8 cellular contexts compared by ENCODE assay signal in the genomic region with DNA sequence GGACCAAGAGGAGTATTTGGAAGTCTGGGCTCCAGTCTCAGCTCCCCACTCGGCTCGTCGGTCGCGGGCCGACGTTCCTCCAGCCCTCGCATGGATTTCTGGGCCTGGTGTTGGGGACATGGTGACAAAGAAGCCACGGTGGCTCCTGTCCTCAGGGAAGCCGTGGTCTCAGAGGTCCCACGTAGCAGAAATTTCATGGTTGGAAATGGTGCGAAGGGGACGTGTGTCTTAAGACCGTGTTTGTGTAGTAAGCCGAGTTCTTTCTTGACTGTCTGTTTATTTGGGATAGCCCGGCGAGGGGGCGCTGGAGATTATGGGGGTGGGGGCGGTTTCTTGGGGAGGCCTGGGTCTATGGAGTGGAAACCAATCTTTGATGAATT. TPM values are rescaled to one million over a fixed set of nuclear protein-coding genes. Genes with fewer than 3 reads are reported as not detected.
A peak's percentile ranks its signal among the peaks of the same experiment; 100 is the strongest.
DNase-seq lines count a peak whose midpoint lies in the region; ATAC-seq and TF ChIP-seq lines count a peak whose summit lies in the region.

No MANE protein-coding gene starts in this region.

- H3K27me3 ChIP-seq in iPS DF 6.9 (ENCODE audit: control insufficient read depth, insufficient read depth, low read length) = no peaks in the 10 kb centered on the region

- no peak for TF ChIP-seq CTCF in AG04449 (IDR thresholded peaks at IDR 0.05; ENCODE audit: insufficient read depth, low read length, missing control alignments)

- peaks cover 73% of the 10 kb centered on the region for H3K27me3 Mint-ChIP-seq in activated naive CD8-positive, alpha-beta T cell treated with anti-CD3 and anti-CD28 coated beads, Interleukin-2, amount 10 ng/mL, durations not matched to agents 7 days and 5 days

- no peaks in the 10 kb centered on the region for H3K36me3 ChIP-seq in iPS DF 6.9 (ENCODE audit: control insufficient read depth, insufficient read depth, low read length)

- H3K27ac ChIP-seq in iPS DF 6.9 (ENCODE audit: low read length) = no peak overlapping the region

- POLR2A ChIA-PET in AG04449 (lab: Yijun Ruan, JAX) = no interaction called here
- POLR2A ChIA-PET in activated naive CD8-positive, alpha-beta T cell treated with anti-CD3 and anti-CD28 coated beads, Interleukin-2, amount 10 ng/mL, durations not matched to agents 7 days and 5 days (lab: Charles Lee) = no interaction called here

- no peaks in the 10 kb centered on the region for H3K9me3 ChIP-seq in iPS DF 6.9 (ENCODE audit: control insufficient read depth, insufficient read depth, low read length)

- H3K9me3 Mint-ChIP-seq in activated naive CD8-positive, alpha-beta T cell treated with anti-CD3 and anti-CD28 coated beads, Interleukin-2, amount 10 ng/mL, durations not matched to agents 7 days and 5 days = no peaks in the 10 kb centered on the region
- H3K9me3 Mint-ChIP-seq in stimulated activated effector memory CD8-positive, alpha-beta T cell treated with anti-CD3 and anti-CD28 coated beads, Interleukin-12 subunit alpha, Interleukin-12 subunit beta, amount 100 ng/mL, for 72 hours = no peaks in the 10 kb centered on the region

- H3K4me3 ChIP-seq in AG04449 (ENCODE audit: low read depth, low read length) (peak overlapping the region; percentile 60), iPS DF 6.9 (ENCODE audit: low read length) (peak overlapping the region; percentile 41; the same call in 1 of the 2 replicates)

- H3K4me1 Mint-ChIP-seq in activated naive CD8-positive, alpha-beta T cell treated with anti-CD3 and anti-CD28 coated beads, Interleukin-2, amount 10 ng/mL, durations not matched to agents 7 days and 5 days = peaks cover 11% of the 10 kb centered on the region
- peaks cover 13% of the 10 kb centered on the region for H3K4me1 Mint-ChIP-seq in stimulated activated effector memory CD8-positive, alpha-beta T cell treated with anti-CD3 and anti-CD28 coated beads, Interleukin-12 subunit alpha, Interleukin-12 subunit beta, amount 100 ng/mL, for 72 hours

- H3K4me1 ChIP-seq in iPS DF 6.9 (ENCODE audit: control insufficient read depth, insufficient read depth, low read length) = peaks cover 2% of the 10 kb centered on the region; the same call in 1 of the 2 replicates

- peak; percentile 13 for ATAC-seq in GM21447 (IDR thresholded peaks at IDR 0.05; ENCODE audit: unreplicated experiment)
- no peak for ATAC-seq in activated naive CD8-positive, alpha-beta T cell treated with anti-CD3 and anti-CD28 coated beads, Interleukin-2, amount 10 ng/mL, durations not matched to agents 7 days and 5 days (ENCODE audit: low read depth)
- no peak for ATAC-seq in stimulated activated effector memory CD8-positive, alpha-beta T cell treated with anti-CD3 and anti-CD28 coated beads, Interleukin-12 subunit alpha, Interleukin-12 subunit beta, amount 100 ng/mL, for 72 hours

- DNase-seq in AG04449 (ENCODE audit: low read depth, low spot score) = no peak
- DNase-seq in activated naive CD8-positive, alpha-beta T cell treated with anti-CD3 and anti-CD28 coated beads, Interleukin-2, amount 10 ng/mL, durations not matched to agents 7 days and 5 days = no peak
- DNase-seq in iPS DF 6.9 (ENCODE audit: low read depth, low spot score) = no peak
- no peak for DNase-seq in stimulated activated effector memory CD8-positive, alpha-beta T cell treated with anti-CD3 and anti-CD28 coated beads, Interleukin-12 subunit alpha, Interleukin-12 subunit beta, amount 100 ng/mL, for 72 hours (ENCODE audit: low spot score in 2 of 2)
- DNase-seq in DMS153 (lab: John Stamatoyannopoulos, UW) = no peak
- DNase-seq in HCEC 1CT = no peak
- DNase-seq in NCI-H146 (lab: John Stamatoyannopoulos, UW) = no peak

- no CpG with 5 or more reads among the region's 19 CpGs for WGBS in iPS DF 6.9 (ENCODE audit: insufficient coverage, insufficient read length)

- CTCF ChIA-PET in AG04449 (lab: Yijun Ruan, JAX) = interaction anchor here (1.8 kb wide), 1 partner anchor 9 kb away, joined by 4 read pairs; no protein-coding TSS in a partner anchor

- peak overlapping the region; percentile 92 for H3K4me3 Mint-ChIP-seq in activated naive CD8-positive, alpha-beta T cell treated with anti-CD3 and anti-CD28 coated beads, Interleukin-2, amount 10 ng/mL, durations not matched to agents 7 days and 5 days
- peak overlapping the region; percentile 71 for H3K4me3 Mint-ChIP-seq in stimulated activated effector memory CD8-positive, alpha-beta T cell treated with anti-CD3 and anti-CD28 coated beads, Interleukin-12 subunit alpha, Interleukin-12 subunit beta, amount 100 ng/mL, for 72 hours

- H3K27ac Mint-ChIP-seq in activated naive CD8-positive, alpha-beta T cell treated with anti-CD3 and anti-CD28 coated beads, Interleukin-2, amount 10 ng/mL, durations not matched to agents 7 days and 5 days = no peak overlapping the region
- no peak overlapping the region for H3K27ac Mint-ChIP-seq in stimulated activated effector memory CD8-positive, alpha-beta T cell treated with anti-CD3 and anti-CD28 coated beads, Interleukin-12 subunit alpha, Interleukin-12 subunit beta, amount 100 ng/mL, for 72 hours

- no peaks in the 10 kb centered on the region for H3K36me3 Mint-ChIP-seq in activated naive CD8-positive, alpha-beta T cell treated with anti-CD3 and anti-CD28 coated beads, Interleukin-2, amount 10 ng/mL, durations not matched to agents 7 days and 5 days
- no peaks in the 10 kb centered on the region for H3K36me3 Mint-ChIP-seq in stimulated activated effector memory CD8-positive, alpha-beta T cell treated with anti-CD3 and anti-CD28 coated beads, Interleukin-12 subunit alpha, Interleukin-12 subunit beta, amount 100 ng/mL, for 72 hours

RNA-seq across cellular contexts. Expression of gene MAP3K7, which starts 23.4 kb away (rescaled TPM):
- 10 to 100 TPM; 29.9 to 30.2 TPM for total RNA-seq in activated naive CD8-positive, alpha-beta T cell treated with anti-CD3 and anti-CD28 coated beads, Interleukin-2, amount 10 ng/mL, durations not matched to agents 7 days and 5 days
